In the genomic region with DNA sequence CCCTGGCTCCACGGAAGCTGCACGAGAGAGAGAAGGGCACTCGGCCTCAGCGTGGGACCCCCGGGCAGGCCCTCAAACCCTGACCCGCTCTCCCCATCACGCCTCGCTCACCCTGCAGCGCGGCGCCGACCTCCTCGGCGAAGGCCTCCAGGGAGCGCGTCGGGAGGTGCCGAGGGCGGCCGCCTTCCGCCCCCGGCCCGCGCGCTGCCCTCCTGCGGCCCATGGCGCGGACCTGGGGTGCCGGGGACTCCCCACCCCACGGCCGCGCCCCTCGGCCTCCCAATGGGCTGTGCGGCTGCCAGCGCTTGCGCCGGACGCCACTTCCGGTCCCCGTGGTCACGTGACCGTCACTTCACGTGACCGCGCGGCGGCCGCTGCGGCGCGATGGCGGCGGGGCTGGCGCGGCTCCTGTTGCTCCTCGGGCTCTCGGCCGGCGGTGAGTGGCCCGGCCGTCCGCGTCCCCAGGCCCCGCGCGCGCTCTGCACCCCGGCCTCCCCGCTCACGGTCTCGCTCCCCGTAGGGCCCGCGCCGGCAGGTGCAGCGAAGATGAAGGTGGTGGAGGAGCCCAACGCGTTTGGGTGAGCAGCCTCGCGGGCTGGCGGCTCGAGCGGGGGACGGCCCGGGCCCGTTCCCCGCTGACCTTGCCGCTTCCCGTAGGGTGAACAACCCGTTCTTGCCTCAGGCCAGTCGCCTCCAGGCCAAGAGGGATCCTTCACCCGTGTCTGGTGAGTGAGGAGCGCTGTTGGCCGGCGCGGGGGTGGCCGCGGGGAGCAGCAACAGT, we compare ENCODE assay signal across 1 cellular context.
TF ChIP-seq lines count a peak whose summit lies in the region.

A gene (plus strand): TSS at position 350 of the 781 bp plus-strand sequence. CDS start 35 bp downstream, at position 385.
A gene (minus strand): TSS at position 297 of the 781 bp plus-strand sequence. CDS start 74 bp downstream, at position 223.

TF ChIP-seq in HepG2, 621 proteins besides CTCF, POLR2A, EP300 and RAD21 (continued from another document and continues in another):
- TF ChIP-seq, protein P1, sequence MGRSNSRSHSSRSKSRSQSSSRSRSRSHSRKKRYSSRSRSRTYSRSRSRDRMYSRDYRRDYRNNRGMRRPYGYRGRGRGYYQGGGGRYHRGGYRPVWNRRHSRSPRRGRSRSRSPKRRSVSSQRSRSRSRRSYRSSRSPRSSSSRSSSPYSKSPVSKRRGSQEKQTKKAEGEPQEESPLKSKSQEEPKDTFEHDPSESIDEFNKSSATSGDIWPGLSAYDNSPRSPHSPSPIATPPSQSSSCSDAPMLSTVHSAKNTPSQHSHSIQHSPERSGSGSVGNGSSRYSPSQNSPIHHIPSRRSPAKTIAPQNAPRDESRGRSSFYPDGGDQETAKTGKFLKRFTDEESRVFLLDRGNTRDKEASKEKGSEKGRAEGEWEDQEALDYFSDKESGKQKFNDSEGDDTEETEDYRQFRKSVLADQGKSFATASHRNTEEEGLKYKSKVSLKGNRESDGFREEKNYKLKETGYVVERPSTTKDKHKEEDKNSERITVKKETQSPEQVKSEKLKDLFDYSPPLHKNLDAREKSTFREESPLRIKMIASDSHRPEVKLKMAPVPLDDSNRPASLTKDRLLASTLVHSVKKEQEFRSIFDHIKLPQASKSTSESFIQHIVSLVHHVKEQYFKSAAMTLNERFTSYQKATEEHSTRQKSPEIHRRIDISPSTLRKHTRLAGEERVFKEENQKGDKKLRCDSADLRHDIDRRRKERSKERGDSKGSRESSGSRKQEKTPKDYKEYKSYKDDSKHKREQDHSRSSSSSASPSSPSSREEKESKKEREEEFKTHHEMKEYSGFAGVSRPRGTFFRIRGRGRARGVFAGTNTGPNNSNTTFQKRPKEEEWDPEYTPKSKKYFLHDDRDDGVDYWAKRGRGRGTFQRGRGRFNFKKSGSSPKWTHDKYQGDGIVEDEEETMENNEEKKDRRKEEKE (IDR thresholded peaks at IDR 0.05), result no peak
- TF ChIP-seq BCL6 (CRISPR knock-in tag; IDR thresholded peaks at IDR 0.05), result 0 out of 2 replicates have a peak, but pooled peaks have one; percentile 21
- TF ChIP-seq SMAD9 (CRISPR knock-in tag; IDR thresholded peaks at IDR 0.05), result no peak
- no peak for TF ChIP-seq KLF15 (CRISPR knock-in tag; IDR thresholded peaks at IDR 0.05; ENCODE audit: borderline replicate concordance)
- 0 out of 2 replicates have a peak, but pooled peaks have one; percentile 60 for TF ChIP-seq ZFP62 (CRISPR knock-in tag; IDR thresholded peaks at IDR 0.05)
- TF ChIP-seq, protein P2, sequence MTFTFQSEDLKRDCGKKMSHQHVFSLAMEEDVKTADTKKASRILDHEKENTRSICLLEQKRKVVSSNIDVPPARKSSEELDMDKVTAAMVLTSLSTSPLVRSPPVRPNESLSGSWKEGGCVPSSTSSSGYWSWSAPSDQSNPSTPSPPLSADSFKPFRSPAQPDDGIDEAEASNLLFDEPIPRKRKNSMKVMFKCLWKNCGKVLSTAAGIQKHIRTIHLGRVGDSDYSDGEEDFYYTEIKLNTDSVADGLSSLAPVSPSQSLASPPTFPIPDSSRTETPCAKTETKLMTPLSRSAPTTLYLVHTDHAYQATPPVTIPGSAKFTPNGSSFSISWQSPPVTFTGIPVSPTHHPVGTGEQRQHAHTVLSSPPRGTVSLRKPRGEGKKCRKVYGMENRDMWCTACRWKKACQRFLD (CRISPR knock-in tag; IDR thresholded peaks at IDR 0.05; ENCODE audit: borderline replicate concordance), result no peak
- TF ChIP-seq CCDC6 (CRISPR knock-in tag; IDR thresholded peaks at IDR 0.05), result no peak
- no peak for TF ChIP-seq SP1 (IDR thresholded peaks at IDR 0.05)
- TF ChIP-seq SP1 (CRISPR knock-in tag; IDR thresholded peaks at IDR 0.05), result 0 out of 2 replicates have a peak, but pooled peaks have one; percentile 55
- TF ChIP-seq, protein P3, sequence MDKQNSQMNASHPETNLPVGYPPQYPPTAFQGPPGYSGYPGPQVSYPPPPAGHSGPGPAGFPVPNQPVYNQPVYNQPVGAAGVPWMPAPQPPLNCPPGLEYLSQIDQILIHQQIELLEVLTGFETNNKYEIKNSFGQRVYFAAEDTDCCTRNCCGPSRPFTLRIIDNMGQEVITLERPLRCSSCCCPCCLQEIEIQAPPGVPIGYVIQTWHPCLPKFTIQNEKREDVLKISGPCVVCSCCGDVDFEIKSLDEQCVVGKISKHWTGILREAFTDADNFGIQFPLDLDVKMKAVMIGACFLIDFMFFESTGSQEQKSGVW (CRISPR knock-in tag; IDR thresholded peaks at IDR 0.05; ENCODE audit: borderline replicate concordance), result no peak
- TF ChIP-seq, protein P4, sequence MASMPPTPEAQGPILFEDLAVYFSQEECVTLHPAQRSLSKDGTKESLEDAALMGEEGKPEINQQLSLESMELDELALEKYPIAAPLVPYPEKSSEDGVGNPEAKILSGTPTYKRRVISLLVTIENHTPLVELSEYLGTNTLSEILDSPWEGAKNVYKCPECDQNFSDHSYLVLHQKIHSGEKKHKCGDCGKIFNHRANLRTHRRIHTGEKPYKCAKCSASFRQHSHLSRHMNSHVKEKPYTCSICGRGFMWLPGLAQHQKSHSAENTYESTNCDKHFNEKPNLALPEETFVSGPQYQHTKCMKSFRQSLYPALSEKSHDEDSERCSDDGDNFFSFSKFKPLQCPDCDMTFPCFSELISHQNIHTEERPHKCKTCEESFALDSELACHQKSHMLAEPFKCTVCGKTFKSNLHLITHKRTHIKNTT (CRISPR knock-in tag; IDR thresholded peaks at IDR 0.05), result 0 out of 2 replicates have a peak, but pooled peaks have one; percentile 33
- TF ChIP-seq RELA (CRISPR knock-in tag; IDR thresholded peaks at IDR 0.05), result peak; percentile 44; the same call in 1 of the 2 replicates
- no peak for TF ChIP-seq ZNF207 (IDR thresholded peaks at IDR 0.05; ENCODE audit: borderline replicate concordance)
- TF ChIP-seq, protein P5, sequence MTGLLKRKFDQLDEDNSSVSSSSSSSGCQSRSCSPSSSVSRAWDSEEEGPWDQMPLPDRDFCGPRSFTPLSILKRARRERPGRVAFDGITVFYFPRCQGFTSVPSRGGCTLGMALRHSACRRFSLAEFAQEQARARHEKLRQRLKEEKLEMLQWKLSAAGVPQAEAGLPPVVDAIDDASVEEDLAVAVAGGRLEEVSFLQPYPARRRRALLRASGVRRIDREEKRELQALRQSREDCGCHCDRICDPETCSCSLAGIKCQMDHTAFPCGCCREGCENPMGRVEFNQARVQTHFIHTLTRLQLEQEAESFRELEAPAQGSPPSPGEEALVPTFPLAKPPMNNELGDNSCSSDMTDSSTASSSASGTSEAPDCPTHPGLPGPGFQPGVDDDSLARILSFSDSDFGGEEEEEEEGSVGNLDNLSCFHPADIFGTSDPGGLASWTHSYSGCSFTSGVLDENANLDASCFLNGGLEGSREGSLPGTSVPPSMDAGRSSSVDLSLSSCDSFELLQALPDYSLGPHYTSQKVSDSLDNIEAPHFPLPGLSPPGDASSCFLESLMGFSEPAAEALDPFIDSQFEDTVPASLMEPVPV (CRISPR knock-in tag; IDR thresholded peaks at IDR 0.05), result no peak
- 0 out of 2 replicates have a peak, but pooled peaks have one; percentile 14 for TF ChIP-seq NFKB2 (CRISPR knock-in tag; IDR thresholded peaks at IDR 0.05; ENCODE audit: borderline replicate concordance)
- no peak for TF ChIP-seq ZNF292 (CRISPR knock-in tag; IDR thresholded peaks at IDR 0.05; ENCODE audit: borderline replicate concordance, low read depth)
- peak; percentile 97 for TF ChIP-seq GATAD1 (CRISPR knock-in tag; IDR thresholded peaks at IDR 0.05)
- peak; percentile 91 for TF ChIP-seq SALL2 (CRISPR knock-in tag; IDR thresholded peaks at IDR 0.05)
- no peak for TF ChIP-seq ZNF607 (CRISPR knock-in tag; IDR thresholded peaks at IDR 0.05; ENCODE audit: borderline replicate concordance)
- TF ChIP-seq ZNF776 (CRISPR knock-in tag; IDR thresholded peaks at IDR 0.05), result no peak
- no peak for TF ChIP-seq CBX2 (IDR thresholded peaks at IDR 0.05; ENCODE audit: low read depth, low read length)
- TF ChIP-seq CBX2 (CRISPR knock-in tag; IDR thresholded peaks at IDR 0.05; ENCODE audit: low read depth), result no peak
- TF ChIP-seq ZNF761 (CRISPR knock-in tag; conservative IDR thresholded peaks at IDR 0.05), result peak; percentile 34; the same call in 1 of the 2 replicates
- TF ChIP-seq YEATS2 (CRISPR knock-in tag; IDR thresholded peaks at IDR 0.05; ENCODE audit: borderline replicate concordance), result peak; percentile 72
- TF ChIP-seq ZNF879 (CRISPR knock-in tag; IDR thresholded peaks at IDR 0.05), result peak; percentile 85; the same call in 1 of the 2 replicates
- no peak for TF ChIP-seq U2AF2 (IDR thresholded peaks at IDR 0.05; ENCODE audit: low read depth, low read length)
- TF ChIP-seq ZBTB7A (CRISPR knock-in tag; IDR thresholded peaks at IDR 0.05), result no peak
- TF ChIP-seq, protein P6, sequence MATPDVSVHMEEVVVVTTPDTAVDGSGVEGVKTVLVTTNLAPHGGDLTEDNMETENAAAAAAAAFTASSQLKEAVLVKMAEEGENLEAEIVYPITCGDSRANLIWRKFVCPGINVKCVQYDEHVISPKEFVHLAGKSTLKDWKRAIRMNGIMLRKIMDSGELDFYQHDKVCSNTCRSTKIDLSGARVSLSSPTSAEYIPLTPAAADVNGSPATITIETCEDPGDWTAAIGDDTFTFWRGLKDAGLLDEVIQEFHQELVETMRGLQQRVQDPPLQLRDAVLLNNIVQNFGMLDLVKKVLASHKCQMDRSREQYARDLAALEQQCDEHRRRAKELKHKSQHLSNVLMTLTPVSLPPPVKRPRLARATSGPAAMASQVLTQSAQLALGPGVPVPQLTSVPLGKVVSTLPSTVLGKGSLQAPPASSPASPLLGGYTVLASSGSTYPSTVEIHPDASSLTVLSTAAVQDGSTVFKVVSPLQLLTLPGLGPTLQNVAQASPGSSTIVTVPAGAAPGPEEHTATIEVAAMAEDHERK (CRISPR knock-in tag; IDR thresholded peaks at IDR 0.05; ENCODE audit: low read depth), result 0 out of 2 replicates have a peak, but pooled peaks have one; percentile 58
- no peak for TF ChIP-seq ZNF33B (CRISPR knock-in tag; IDR thresholded peaks at IDR 0.05)
- TF ChIP-seq, protein P7, sequence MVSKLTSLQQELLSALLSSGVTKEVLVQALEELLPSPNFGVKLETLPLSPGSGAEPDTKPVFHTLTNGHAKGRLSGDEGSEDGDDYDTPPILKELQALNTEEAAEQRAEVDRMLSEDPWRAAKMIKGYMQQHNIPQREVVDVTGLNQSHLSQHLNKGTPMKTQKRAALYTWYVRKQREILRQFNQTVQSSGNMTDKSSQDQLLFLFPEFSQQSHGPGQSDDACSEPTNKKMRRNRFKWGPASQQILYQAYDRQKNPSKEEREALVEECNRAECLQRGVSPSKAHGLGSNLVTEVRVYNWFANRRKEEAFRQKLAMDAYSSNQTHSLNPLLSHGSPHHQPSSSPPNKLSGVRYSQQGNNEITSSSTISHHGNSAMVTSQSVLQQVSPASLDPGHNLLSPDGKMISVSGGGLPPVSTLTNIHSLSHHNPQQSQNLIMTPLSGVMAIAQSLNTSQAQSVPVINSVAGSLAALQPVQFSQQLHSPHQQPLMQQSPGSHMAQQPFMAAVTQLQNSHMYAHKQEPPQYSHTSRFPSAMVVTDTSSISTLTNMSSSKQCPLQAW (CRISPR knock-in tag; IDR thresholded peaks at IDR 0.05), result no peak
- TF ChIP-seq ZIK1 (CRISPR knock-in tag; IDR thresholded peaks at IDR 0.05; ENCODE audit: borderline replicate concordance, low read depth), result no peak
- TF ChIP-seq ZSCAN30 (CRISPR knock-in tag; IDR thresholded peaks at IDR 0.05), result no peak
- TF ChIP-seq MLLT10 (CRISPR knock-in tag; IDR thresholded peaks at IDR 0.05), result no peak
- TF ChIP-seq XBP1 (CRISPR knock-in tag; IDR thresholded peaks at IDR 0.05), result no peak
- TF ChIP-seq SNAI1 (CRISPR knock-in tag; IDR thresholded peaks at IDR 0.05; ENCODE audit: borderline replicate concordance), result no peak
- no peak for TF ChIP-seq PRMT3 (CRISPR knock-in tag; IDR thresholded peaks at IDR 0.05; ENCODE audit: borderline replicate concordance, low read depth)
- no peak for TF ChIP-seq ZSCAN25 (CRISPR knock-in tag; IDR thresholded peaks at IDR 0.05)
- TF ChIP-seq FOXK2 (IDR thresholded peaks at IDR 0.05), result no peak
- TF ChIP-seq, protein P8, sequence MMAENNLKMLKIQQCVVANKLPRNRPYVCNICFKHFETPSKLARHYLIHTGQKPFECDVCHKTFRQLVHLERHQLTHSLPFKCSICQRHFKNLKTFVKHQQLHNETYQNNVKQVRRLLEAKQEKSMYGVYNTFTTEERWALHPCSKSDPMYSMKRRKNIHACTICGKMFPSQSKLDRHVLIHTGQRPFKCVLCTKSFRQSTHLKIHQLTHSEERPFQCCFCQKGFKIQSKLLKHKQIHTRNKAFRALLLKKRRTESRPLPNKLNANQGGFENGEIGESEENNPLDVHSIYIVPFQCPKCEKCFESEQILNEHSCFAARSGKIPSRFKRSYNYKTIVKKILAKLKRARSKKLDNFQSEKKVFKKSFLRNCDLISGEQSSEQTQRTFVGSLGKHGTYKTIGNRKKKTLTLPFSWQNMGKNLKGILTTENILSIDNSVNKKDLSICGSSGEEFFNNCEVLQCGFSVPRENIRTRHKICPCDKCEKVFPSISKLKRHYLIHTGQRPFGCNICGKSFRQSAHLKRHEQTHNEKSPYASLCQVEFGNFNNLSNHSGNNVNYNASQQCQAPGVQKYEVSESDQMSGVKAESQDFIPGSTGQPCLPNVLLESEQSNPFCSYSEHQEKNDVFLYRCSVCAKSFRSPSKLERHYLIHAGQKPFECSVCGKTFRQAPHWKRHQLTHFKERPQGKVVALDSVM (CRISPR knock-in tag; IDR thresholded peaks at IDR 0.05), result no peak; the same call in 1 of the 2 replicates
- TF ChIP-seq ARNT2 (CRISPR knock-in tag; IDR thresholded peaks at IDR 0.05; ENCODE audit: low read depth), result peak; percentile 82; the same call in 1 of the 2 replicates
- no peak for TF ChIP-seq ZNF235 (CRISPR knock-in tag; IDR thresholded peaks at IDR 0.05; ENCODE audit: borderline replicate concordance)
- TF ChIP-seq, protein P9, sequence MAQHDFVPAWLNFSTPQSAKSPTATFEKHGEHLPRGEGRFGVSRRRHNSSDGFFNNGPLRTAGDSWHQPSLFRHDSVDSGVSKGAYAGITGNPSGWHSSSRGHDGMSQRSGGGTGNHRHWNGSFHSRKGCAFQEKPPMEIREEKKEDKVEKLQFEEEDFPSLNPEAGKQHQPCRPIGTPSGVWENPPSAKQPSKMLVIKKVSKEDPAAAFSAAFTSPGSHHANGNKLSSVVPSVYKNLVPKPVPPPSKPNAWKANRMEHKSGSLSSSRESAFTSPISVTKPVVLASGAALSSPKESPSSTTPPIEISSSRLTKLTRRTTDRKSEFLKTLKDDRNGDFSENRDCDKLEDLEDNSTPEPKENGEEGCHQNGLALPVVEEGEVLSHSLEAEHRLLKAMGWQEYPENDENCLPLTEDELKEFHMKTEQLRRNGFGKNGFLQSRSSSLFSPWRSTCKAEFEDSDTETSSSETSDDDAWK (CRISPR knock-in tag; IDR thresholded peaks at IDR 0.05), result no peak
- TF ChIP-seq ZMYM4 (CRISPR knock-in tag; IDR thresholded peaks at IDR 0.05), result peak; percentile 59; the same call in 1 of the 2 replicates
- TF ChIP-seq, protein P10, sequence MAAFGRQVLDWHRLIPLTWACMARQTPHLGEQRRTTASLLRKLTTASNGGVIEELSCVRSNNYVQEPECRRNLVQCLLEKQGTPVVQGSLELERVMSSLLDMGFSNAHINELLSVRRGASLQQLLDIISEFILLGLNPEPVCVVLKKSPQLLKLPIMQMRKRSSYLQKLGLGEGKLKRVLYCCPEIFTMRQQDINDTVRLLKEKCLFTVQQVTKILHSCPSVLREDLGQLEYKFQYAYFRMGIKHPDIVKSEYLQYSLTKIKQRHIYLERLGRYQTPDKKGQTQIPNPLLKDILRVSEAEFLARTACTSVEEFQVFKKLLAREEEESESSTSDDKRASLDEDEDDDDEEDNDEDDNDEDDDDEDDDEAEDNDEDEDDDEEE (CRISPR knock-in tag; IDR thresholded peaks at IDR 0.05), result 0 out of 2 replicates have a peak, but pooled peaks have one; percentile 36
- no peak for TF ChIP-seq U2AF1 (optimal IDR thresholded peaks at IDR 0.05; ENCODE audit: low read depth, low read length)
- no peak for TF ChIP-seq SCMH1 (CRISPR knock-in tag; IDR thresholded peaks at IDR 0.05; ENCODE audit: borderline replicate concordance)
- TF ChIP-seq SETDB1 (CRISPR knock-in tag; IDR thresholded peaks at IDR 0.05; ENCODE audit: borderline replicate concordance), result no peak
- no peak for TF ChIP-seq TBX2 (CRISPR knock-in tag; IDR thresholded peaks at IDR 0.05; ENCODE audit: borderline replicate concordance)
- TF ChIP-seq ZBTB7B (CRISPR knock-in tag; IDR thresholded peaks at IDR 0.05), result 0 out of 2 replicates have a peak, but pooled peaks have one; percentile 18
